In genomic region chrX:66022742-66023725, GRCh38 we compare ENCODE assay signal across 1 cellular context.
TF ChIP-seq lines count a peak whose summit lies in the region.

No MANE protein-coding gene starts in this region.

TF ChIP-seq in GM23338, 12 proteins besides CTCF, POLR2A, EP300 and RAD21 (continued from another document):
- TF ChIP-seq ZNF462 (CRISPR knock-in tag; IDR thresholded peaks at IDR 0.05), result no peak
